In genomic region chr10:110529596-110530011, GRCh38 we compare ENCODE assay signal across 10 cellular contexts. TPM values are rescaled to one million over a fixed set of nuclear protein-coding genes. Genes with fewer than 3 reads are reported as not detected.
DNase-seq lines count a peak whose midpoint lies in the region; ATAC-seq, FAIRE-seq and TF ChIP-seq lines count a peak whose summit lies in the region.
"Had no signal": no experiment of that assay in that cellular context is flagged by ENCODE, and none has a peak within 500 bp of the region (broad histone marks: within the 10 kb centered on the region; RNA-seq: fewer than 3 reads in every experiment).

No MANE protein-coding gene starts in this region.

- DNase-seq in H7 = peak; percentile 46
- DNase-seq in activated T-helper 1 cell treated with anti-CD3 and anti-CD28 coated beads, Interleukin-12 subunit alpha, Interleukin-12 subunit beta, Interleukin-2, Interleukin-4 antibody, amounts not matched to agents 30 ng/mL and 10 ng/mL and 1 ng/mL, durations not matched to agents 14 hours and 24 hours and 36 hours (ENCODE audit: low spot score) = no peak
- DNase-seq in keratinocyte (ENCODE audit: low read depth, low spot score) = no peak
- DNase-seq in AG20443 (ENCODE audit: low spot score) = no peak
- no peak for DNase-seq in UCSD-AML1 (lab: John Stamatoyannopoulos, UW; ENCODE audit: unreplicated experiment)
- DNase-seq in SKM-1 (lab: John Stamatoyannopoulos, UW; ENCODE audit: unreplicated experiment) = no peak
- DNase-seq: esophagus squamous epithelium, NCI-H1092 had no signal

- H3K9ac ChIP-seq in BLaER1 = no peak overlapping the region
- no peak overlapping the region for H3K9ac ChIP-seq in keratinocyte (ENCODE audit: control insufficient read depth, extremely low read depth, insufficient read depth, low read length)

- H3K27ac Mint-ChIP-seq in activated T-helper 1 cell treated with anti-CD3 and anti-CD28 coated beads, Interleukin-12 subunit alpha, Interleukin-12 subunit beta, Interleukin-2, Interleukin-4 antibody, amounts not matched to agents 30 ng/mL and 10 ng/mL and 1 ng/mL, durations not matched to agents 14 hours and 24 hours and 36 hours = peak overlapping the region; percentile 94

- H3K4me2 ChIP-seq in BLaER1 (peak overlapping the region; percentile 60), keratinocyte (ENCODE audit: control insufficient read depth, extremely low read depth, insufficient read depth, low read depth, low read length) (peak overlapping the region; percentile 40)

- H3K36me3 Mint-ChIP-seq in activated T-helper 1 cell treated with anti-CD3 and anti-CD28 coated beads, Interleukin-12 subunit alpha, Interleukin-12 subunit beta, Interleukin-2, Interleukin-4 antibody, amounts not matched to agents 30 ng/mL and 10 ng/mL and 1 ng/mL, durations not matched to agents 14 hours and 24 hours and 36 hours (ENCODE audit: low read depth) = peaks cover 15% of the 10 kb centered on the region

- peak overlapping the region; percentile 64 for H3K4me3 Mint-ChIP-seq in activated T-helper 1 cell treated with anti-CD3 and anti-CD28 coated beads, Interleukin-12 subunit alpha, Interleukin-12 subunit beta, Interleukin-2, Interleukin-4 antibody, amounts not matched to agents 30 ng/mL and 10 ng/mL and 1 ng/mL, durations not matched to agents 14 hours and 24 hours and 36 hours

- no peaks in the 10 kb centered on the region for H3K79me2 ChIP-seq in keratinocyte (ENCODE audit: control insufficient read depth, insufficient read depth, low read length)

- dilution Hi-C loops in keratinocyte (cut with MboI; ENCODE audit: extremely low pct_ligation_motif_present, low sequenced_read_pairs) = no loop called here

- no peak for ATAC-seq in HG02885 (IDR thresholded peaks at IDR 0.05; ENCODE audit: poor library complexity, unreplicated experiment)

- H3K9me1 ChIP-seq in keratinocyte (ENCODE audit: control insufficient read depth, extremely low read depth, insufficient read depth, low read length) = peaks cover 2% of the 10 kb centered on the region

- no peak for TF ChIP-seq CTCF in keratinocyte (optimal IDR thresholded peaks at IDR 0.05 in 1 of 3, IDR thresholded peaks at IDR 0.05 in 1 of 3, conservative IDR thresholded peaks at IDR 0.05 in 1 of 3; ENCODE audit: extremely low read depth in 1 of 3, insufficient read depth in 2 of 3, low read length in 3 of 3)

- H3K9me3 ChIP-seq in BLaER1 (no peaks in the 10 kb centered on the region), keratinocyte (ENCODE audit: control insufficient read depth, low read depth, low read length) (no peaks in the 10 kb centered on the region)
- H3K9me3 ChIP-seq: esophagus squamous epithelium had no signal

- FAIRE-seq in keratinocyte (lab: Jason Lieb, UNC) = no peak

- intact Hi-C loops in activated T-helper 1 cell treated with anti-CD3 and anti-CD28 coated beads, Interleukin-12 subunit alpha, Interleukin-12 subunit beta, Interleukin-2, Interleukin-4 antibody, amounts not matched to agents 30 ng/mL and 10 ng/mL and 1 ng/mL, durations not matched to agents 14 hours and 24 hours and 36 hours (cut with micrococcal nuclease) = loop anchor here (1.0 to 5.0 kb wide), 7 partner anchors 32 to 317 kb away; partner anchors contain the start of genes DUSP5 and SMC3

- H4K20me1 ChIP-seq in BLaER1 (no peaks in the 10 kb centered on the region), keratinocyte (ENCODE audit: control insufficient read depth, extremely low read depth, insufficient read depth, low read length) (no peaks in the 10 kb centered on the region)

- H2AFZ ChIP-seq in keratinocyte (ENCODE audit: control insufficient read depth, low read length) = no peak overlapping the region

- no peaks in the 10 kb centered on the region for H3K9me3 Mint-ChIP-seq in activated T-helper 1 cell treated with anti-CD3 and anti-CD28 coated beads, Interleukin-12 subunit alpha, Interleukin-12 subunit beta, Interleukin-2, Interleukin-4 antibody, amounts not matched to agents 30 ng/mL and 10 ng/mL and 1 ng/mL, durations not matched to agents 14 hours and 24 hours and 36 hours

- no peaks in the 10 kb centered on the region for H3K27me3 Mint-ChIP-seq in activated T-helper 1 cell treated with anti-CD3 and anti-CD28 coated beads, Interleukin-12 subunit alpha, Interleukin-12 subunit beta, Interleukin-2, Interleukin-4 antibody, amounts not matched to agents 30 ng/mL and 10 ng/mL and 1 ng/mL, durations not matched to agents 14 hours and 24 hours and 36 hours (ENCODE audit: insufficient read depth)

- H3K4me1 Mint-ChIP-seq in activated T-helper 1 cell treated with anti-CD3 and anti-CD28 coated beads, Interleukin-12 subunit alpha, Interleukin-12 subunit beta, Interleukin-2, Interleukin-4 antibody, amounts not matched to agents 30 ng/mL and 10 ng/mL and 1 ng/mL, durations not matched to agents 14 hours and 24 hours and 36 hours (ENCODE audit: low read depth) = peaks cover 76% of the 10 kb centered on the region

- H3K4me1 ChIP-seq in BLaER1 = peaks cover 65% of the 10 kb centered on the region
- H3K4me1 ChIP-seq in keratinocyte (ENCODE audit: control insufficient read depth, extremely low read depth, insufficient read depth, low read length) = peaks cover 51% of the 10 kb centered on the region

- H3K4me3 ChIP-seq in BLaER1 = no peak overlapping the region
- peak overlapping the region; percentile 20 for H3K4me3 ChIP-seq in H7 (ENCODE audit: insufficient read depth, low read depth, low read length)
- H3K4me3 ChIP-seq in keratinocyte (ENCODE audit: control insufficient read depth in 2 of 3, extremely low read depth in 1 of 3, insufficient read depth in 2 of 3, low read depth in 1 of 3, low read length in 3 of 3) = no peak overlapping the region

- H3K27ac ChIP-seq in BLaER1 (no peak overlapping the region), keratinocyte (ENCODE audit: control insufficient read depth, insufficient read depth, low read length) (peak overlapping the region; percentile 44)
- H3K27ac ChIP-seq: esophagus squamous epithelium had no signal

- H3K36me3 ChIP-seq in BLaER1 = no peaks in the 10 kb centered on the region
- no peaks in the 10 kb centered on the region for H3K36me3 ChIP-seq in H7 (replicated peaks; ENCODE audit: control insufficient read depth, insufficient read depth, low read length)
- H3K36me3 ChIP-seq in keratinocyte (ENCODE audit: control insufficient read depth in 2 of 2, extremely low read depth in 1 of 2, insufficient read depth in 2 of 2, low read length in 2 of 2) = no peaks in the 10 kb centered on the region
- H3K36me3 ChIP-seq: esophagus squamous epithelium had no signal

- H3K27me3 ChIP-seq in BLaER1 (peaks cover 6% of the 10 kb centered on the region; the same call in 1 of the 2 replicates), H7 (ENCODE audit: control insufficient read depth, insufficient read depth, low read length) (no peaks in the 10 kb centered on the region), keratinocyte (ENCODE audit: control insufficient read depth, extremely low read depth, insufficient read depth, low read length) (no peaks in the 10 kb centered on the region)

RNA-seq across cellular contexts. Expression of gene DUSP5, which starts 31.9 kb away (rescaled TPM):
- 24.9 and 25.1 TPM in 2 replicates for total RNA-seq in H7 (2014; rRNA removed; shearing (Covaris generic))
- total RNA-seq in activated T-helper 1 cell treated with anti-CD3 and anti-CD28 coated beads, Interleukin-12 subunit alpha, Interleukin-12 subunit beta, Interleukin-2, Interleukin-4 antibody, amounts not matched to agents 30 ng/mL and 10 ng/mL and 1 ng/mL, durations not matched to agents 14 hours and 24 hours and 36 hours = 140 and 141 TPM in 2 replicates
- polyA plus RNA-seq in keratinocyte = 38.0 to 55.5 TPM (median 49.6 TPM) in 3 replicates
- polyA plus RNA-seq in keratinocyte (2011; ENCODE audit: low read depth) = 22.8 TPM
- 41.9 and 45.2 TPM in 2 replicates for polyA plus RNA-seq in keratinocyte (2011; cell fraction: cytosol; rRNA removed)
- 50.2 and 50.3 TPM in 2 replicates for polyA plus RNA-seq in keratinocyte (2011; cell fraction: nucleus; rRNA removed)
- polyA plus RNA-seq in keratinocyte (2012; ENCODE audit: low replicate concordance) = 33.6 and 62.0 TPM in 2 replicates
- polyA minus RNA-seq in keratinocyte = 95.1 to 130 TPM (median 126 TPM) in 3 replicates
- 115 TPM for polyA minus RNA-seq in keratinocyte (2011; cell fraction: cytosol; rRNA and poly(A)+ RNA removed)
- 42.7 and 55.8 TPM in 2 replicates for polyA minus RNA-seq in keratinocyte (2011; cell fraction: nucleus; rRNA and poly(A)+ RNA removed)

RNA-seq across cellular contexts. Expression of gene SMC3, which starts 37.9 kb away (rescaled TPM):
- 33.1 and 57.6 TPM in 2 replicates for total RNA-seq in H7 (2014; rRNA removed; shearing (Covaris generic))
- 74.5 and 77.9 TPM in 2 replicates for total RNA-seq in activated T-helper 1 cell treated with anti-CD3 and anti-CD28 coated beads, Interleukin-12 subunit alpha, Interleukin-12 subunit beta, Interleukin-2, Interleukin-4 antibody, amounts not matched to agents 30 ng/mL and 10 ng/mL and 1 ng/mL, durations not matched to agents 14 hours and 24 hours and 36 hours
- 6.2 to 16.3 TPM (median 12.2 TPM) in 3 replicates for polyA plus RNA-seq in keratinocyte
- polyA plus RNA-seq in keratinocyte (2011; ENCODE audit: low read depth) = 76.4 TPM
- polyA plus RNA-seq in keratinocyte (2011; cell fraction: cytosol; rRNA removed) = 6.2 and 9.8 TPM in 2 replicates
- polyA plus RNA-seq in keratinocyte (2011; cell fraction: nucleus; rRNA removed) = 9.5 and 17.2 TPM in 2 replicates
- polyA plus RNA-seq in keratinocyte (2012; ENCODE audit: low replicate concordance) = 15.1 and 21.7 TPM in 2 replicates
- polyA minus RNA-seq in keratinocyte = 1.8 to 8.1 TPM (median 2.2 TPM) in 3 replicates
- polyA minus RNA-seq in keratinocyte (2011; cell fraction: cytosol; rRNA and poly(A)+ RNA removed) = 6.1 TPM
- polyA minus RNA-seq in keratinocyte (2011; cell fraction: nucleus; rRNA and poly(A)+ RNA removed) = 4.3 and 7.1 TPM in 2 replicates
